ENCODE assay signal across 30 cellular contexts in the genomic region with DNA sequence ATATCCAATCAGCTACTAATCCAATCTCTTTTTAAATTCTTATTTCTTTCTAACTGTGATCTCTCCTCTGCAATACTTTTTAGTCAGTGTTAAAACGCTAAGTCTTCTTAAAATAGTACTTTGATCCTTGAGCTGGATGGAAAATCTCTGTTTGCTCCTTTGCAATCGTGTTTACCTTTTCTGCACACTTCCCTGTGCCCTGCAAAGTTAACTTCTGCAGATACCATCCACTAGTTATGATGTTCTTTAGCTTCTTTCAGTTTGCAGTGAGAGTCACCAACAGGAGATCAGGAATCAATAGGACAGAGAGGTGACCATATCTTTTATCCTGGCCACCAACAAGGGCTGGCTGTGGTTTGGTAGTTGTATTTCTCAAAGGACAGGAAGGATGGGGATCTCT.
"Had no signal": no experiment of that assay in that cellular context is flagged by ENCODE, and none has a peak within 500 bp of the region (broad histone marks: within the 10 kb centered on the region; RNA-seq: fewer than 3 reads in every experiment).

No MANE protein-coding gene starts in this region.

- H3K36me3 ChIP-seq: adrenal gland, esophagus squamous epithelium, gastroesophageal sphincter had no signal

- H3K4me3 ChIP-seq: adrenal gland, body of pancreas, esophagus squamous epithelium, gastroesophageal sphincter had no signal

- H3K27me3 Mint-ChIP-seq: activated CD4-positive, alpha-beta memory T cell treated with anti-CD3 and anti-CD28 coated beads for 36 hours; activated CD4-positive, alpha-beta T cell treated with anti-CD3 and anti-CD28 coated beads for 36 hours; activated CD4-positive, alpha-beta T cell treated with anti-CD3 and anti-CD28 coated beads, Interleukin-2, amount 10 ng/mL, durations not matched to agents 24 days and 14 days; activated CD8-positive, alpha-beta memory T cell treated with anti-CD3 and anti-CD28 coated beads, Interleukin-2, amount 10 ng/mL, durations not matched to agents 7 days and 5 days; activated naive CD4-positive, alpha-beta T cell treated with anti-CD3 and anti-CD28 coated beads, Interleukin-2, amount 50 U/mL, for 24 hours; activated naive CD8-positive, alpha-beta T cell treated with anti-CD3 and anti-CD28 coated beads for 36 hours; activated naive CD8-positive, alpha-beta T cell treated with anti-CD3 and anti-CD28 coated beads, Interleukin-2, amount 50 U/mL, for 24 hours had no signal

- H3K36me3 Mint-ChIP-seq: activated CD4-positive, alpha-beta memory T cell treated with anti-CD3 and anti-CD28 coated beads for 36 hours; activated CD8-positive, alpha-beta memory T cell treated with anti-CD3 and anti-CD28 coated beads, Interleukin-2, amount 10 ng/mL, durations not matched to agents 7 days and 5 days; activated naive CD4-positive, alpha-beta T cell treated with anti-CD3 and anti-CD28 coated beads, Interleukin-2, amount 50 U/mL, for 24 hours; activated naive CD8-positive, alpha-beta T cell treated with anti-CD3 and anti-CD28 coated beads for 36 hours had no signal

- H3K4me3 Mint-ChIP-seq: activated CD4-positive, alpha-beta memory T cell treated with anti-CD3 and anti-CD28 coated beads for 36 hours; activated CD4-positive, alpha-beta T cell treated with anti-CD3 and anti-CD28 coated beads for 36 hours; activated CD4-positive, alpha-beta T cell treated with anti-CD3 and anti-CD28 coated beads, Interleukin-2, amount 10 ng/mL, durations not matched to agents 24 days and 14 days; activated CD8-positive, alpha-beta memory T cell treated with anti-CD3 and anti-CD28 coated beads, Interleukin-2, amount 10 ng/mL, durations not matched to agents 7 days and 5 days; activated CD8-positive, alpha-beta T cell treated with anti-CD3 and anti-CD28 coated beads, Interleukin-2, amount 10 ng/mL, durations not matched to agents 7 days and 5 days; activated naive CD4-positive, alpha-beta T cell treated with anti-CD3 and anti-CD28 coated beads for 36 hours; activated naive CD4-positive, alpha-beta T cell treated with anti-CD3 and anti-CD28 coated beads, Interleukin-2, amount 50 U/mL, for 24 hours; activated naive CD8-positive, alpha-beta T cell treated with anti-CD3 and anti-CD28 coated beads for 36 hours; activated naive CD8-positive, alpha-beta T cell treated with anti-CD3 and anti-CD28 coated beads, Interleukin-2, amount 50 U/mL, for 24 hours; activated T-helper 1 cell treated with anti-CD3 and anti-CD28 coated beads, Interleukin-12 subunit alpha, Interleukin-12 subunit beta, Interleukin-2, Interleukin-4 antibody, amounts not matched to agents 30 ng/mL and 10 ng/mL and 1 ng/mL, durations not matched to agents 14 hours and 24 hours and 36 hours had no signal

- H3K4me1 Mint-ChIP-seq: activated CD4-positive, alpha-beta T cell treated with anti-CD3 and anti-CD28 coated beads for 36 hours; activated CD4-positive, alpha-beta T cell treated with anti-CD3 and anti-CD28 coated beads, Interleukin-2, amount 10 ng/mL, durations not matched to agents 24 days and 14 days; activated CD8-positive, alpha-beta memory T cell treated with anti-CD3 and anti-CD28 coated beads, Interleukin-2, amount 10 ng/mL, durations not matched to agents 7 days and 5 days; activated naive CD4-positive, alpha-beta T cell treated with anti-CD3 and anti-CD28 coated beads, Interleukin-2, amount 50 U/mL, for 24 hours; activated naive CD8-positive, alpha-beta T cell treated with anti-CD3 and anti-CD28 coated beads for 36 hours; activated naive CD8-positive, alpha-beta T cell treated with anti-CD3 and anti-CD28 coated beads, Interleukin-2, amount 50 U/mL, for 24 hours had no signal

- ATAC-seq: activated CD4-positive, alpha-beta T cell treated with anti-CD3 and anti-CD28 coated beads for 36 hours; activated CD8-positive, alpha-beta memory T cell treated with anti-CD3 and anti-CD28 coated beads, Interleukin-2, amount 10 ng/mL, durations not matched to agents 7 days and 5 days; activated CD8-positive, alpha-beta T cell treated with anti-CD3 and anti-CD28 coated beads, Interleukin-2, amount 10 ng/mL, durations not matched to agents 7 days and 5 days; activated naive CD8-positive, alpha-beta T cell treated with anti-CD3 and anti-CD28 coated beads, Interleukin-2, amount 50 U/mL, for 24 hours; body of pancreas; gastroesophageal sphincter had no signal

- H3K27ac ChIP-seq: adrenal gland, body of pancreas, epithelial cell of prostate, esophagus squamous epithelium, gastroesophageal sphincter had no signal

- H3K27me3 ChIP-seq: adrenal gland, body of pancreas, esophagus squamous epithelium, gastroesophageal sphincter had no signal

- H3K4me1 ChIP-seq: adrenal gland, esophagus squamous epithelium, gastroesophageal sphincter had no signal

- H3K27ac Mint-ChIP-seq: activated CD4-positive, alpha-beta memory T cell treated with anti-CD3 and anti-CD28 coated beads for 36 hours; activated CD4-positive, alpha-beta T cell treated with anti-CD3 and anti-CD28 coated beads for 36 hours; activated CD4-positive, alpha-beta T cell treated with anti-CD3 and anti-CD28 coated beads, Interleukin-2, amount 10 ng/mL, durations not matched to agents 24 days and 14 days; activated CD8-positive, alpha-beta memory T cell treated with anti-CD3 and anti-CD28 coated beads, Interleukin-2, amount 10 ng/mL, durations not matched to agents 7 days and 5 days; activated CD8-positive, alpha-beta T cell treated with anti-CD3 and anti-CD28 coated beads, Interleukin-2, amount 10 ng/mL, durations not matched to agents 7 days and 5 days; activated naive CD4-positive, alpha-beta T cell treated with anti-CD3 and anti-CD28 coated beads for 36 hours; activated naive CD4-positive, alpha-beta T cell treated with anti-CD3 and anti-CD28 coated beads, Interleukin-2, amount 50 U/mL, for 24 hours; activated naive CD8-positive, alpha-beta T cell treated with anti-CD3 and anti-CD28 coated beads for 36 hours; activated naive CD8-positive, alpha-beta T cell treated with anti-CD3 and anti-CD28 coated beads, Interleukin-2, amount 50 U/mL, for 24 hours; activated T-helper 1 cell treated with anti-CD3 and anti-CD28 coated beads, Interleukin-12 subunit alpha, Interleukin-12 subunit beta, Interleukin-2, Interleukin-4 antibody, amounts not matched to agents 30 ng/mL and 10 ng/mL and 1 ng/mL, durations not matched to agents 14 hours and 24 hours and 36 hours; activated T-helper 2 cell treated with anti-CD3 and anti-CD28 coated beads, Interferon-gamma antibody, Interleukin-2, Interleukin-4, amounts not matched to agents 10 μg/mL and 5 μg/mL and 100 μg/mL, durations not matched to agents 14 hours and 24 hours and 36 hours had no signal

- H3K9me3 Mint-ChIP-seq: activated CD4-positive, alpha-beta T cell treated with anti-CD3 and anti-CD28 coated beads, Interleukin-2, amount 10 ng/mL, durations not matched to agents 24 days and 14 days; activated naive CD4-positive, alpha-beta T cell treated with anti-CD3 and anti-CD28 coated beads, Interleukin-2, amount 50 U/mL, for 24 hours; activated T-helper 1 cell treated with anti-CD3 and anti-CD28 coated beads, Interleukin-12 subunit alpha, Interleukin-12 subunit beta, Interleukin-2, Interleukin-4 antibody, amounts not matched to agents 30 ng/mL and 10 ng/mL and 1 ng/mL, durations not matched to agents 14 hours and 24 hours and 36 hours; activated T-helper 2 cell treated with anti-CD3 and anti-CD28 coated beads, Interferon-gamma antibody, Interleukin-2, Interleukin-4, amounts not matched to agents 10 μg/mL and 5 μg/mL and 100 μg/mL, durations not matched to agents 14 hours and 24 hours and 36 hours had no signal

- H3K9me3 ChIP-seq: adrenal gland, body of pancreas, esophagus squamous epithelium had no signal

- DNase-seq: activated CD4-positive, alpha-beta memory T cell treated with anti-CD3 and anti-CD28 coated beads for 36 hours; activated CD4-positive, alpha-beta T cell treated with anti-CD3 and anti-CD28 coated beads for 36 hours; activated CD4-positive, alpha-beta T cell treated with anti-CD3 and anti-CD28 coated beads, Interleukin-2, amount 10 ng/mL, durations not matched to agents 24 days and 14 days; activated CD4-positive, CD25-positive, alpha-beta regulatory T cell; activated CD4-positive, CD25-positive, alpha-beta regulatory T cell treated with anti-CD3 and anti-CD28 coated beads, Interleukin-2, amount 50 U/mL, for 72 hours; activated CD8-positive, alpha-beta memory T cell treated with anti-CD3 and anti-CD28 coated beads, Interleukin-2, amount 10 ng/mL, durations not matched to agents 7 days and 5 days; activated CD8-positive, alpha-beta memory T cell treated with anti-CD3 and anti-CD28 coated beads, Interleukin-2, amount 50 U/mL, for 4 hours; activated CD8-positive, alpha-beta T cell treated with anti-CD3 and anti-CD28 coated beads, Interleukin-2, amount 10 ng/mL, durations not matched to agents 7 days and 5 days; activated effector memory CD4-positive, alpha-beta T cell treated with anti-CD3 and anti-CD28 coated beads, Interleukin-2, amount 50 U/mL, for 16 hours; activated naive CD4-positive, alpha-beta T cell treated with anti-CD3 and anti-CD28 coated beads for 36 hours; activated naive CD8-positive, alpha-beta T cell treated with anti-CD3 and anti-CD28 coated beads for 36 hours; activated naive CD8-positive, alpha-beta T cell treated with anti-CD3 and anti-CD28 coated beads, Interleukin-2, amount 50 U/mL, for 24 hours; activated T-cell treated with anti-CD3 and anti-CD28 coated beads, Interleukin-2, amount 50 U/mL, for 1 hour; activated T-cell treated with anti-CD3 and anti-CD28 coated beads, Interleukin-2, amount 50 U/mL, for 48 hours; adrenal gland; amygdala; aorta; body of pancreas; caudate nucleus; cortex of kidney; dermis blood vessel endothelial cell; effector CD8-positive, alpha-beta T cell; esophagus squamous epithelium; foreskin melanocyte; T-helper 2 cell had no signal
